Comparison of ENCODE assay signal across 31 cellular contexts in the genomic region with DNA sequence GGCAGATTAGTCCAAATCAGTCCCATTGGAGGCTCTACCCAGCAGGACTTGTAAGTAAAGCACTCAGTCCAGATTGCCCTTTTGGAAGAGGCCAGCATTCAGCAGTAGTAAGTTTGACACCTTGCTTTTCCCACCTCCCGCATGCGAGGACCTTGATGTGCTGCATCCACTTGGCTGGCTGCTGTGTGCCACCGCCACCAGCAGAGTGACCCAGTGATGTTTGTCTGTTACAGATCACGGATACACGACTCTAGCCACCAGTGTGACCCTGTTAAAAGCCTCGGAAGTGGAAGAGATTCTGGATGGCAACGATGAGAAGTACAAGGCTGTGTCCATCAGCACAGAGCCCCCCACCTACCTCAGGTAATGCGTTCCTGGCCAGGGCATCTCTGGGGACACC. TPM values are rescaled to one million over a fixed set of nuclear protein-coding genes. Genes with fewer than 3 reads are reported as not detected.
A peak's percentile ranks its signal among the peaks of the same experiment; 100 is the strongest.
DNase-seq lines count a peak whose midpoint lies in the region; ATAC-seq and TF ChIP-seq lines count a peak whose summit lies in the region.
"Had no signal": no experiment of that assay in that cellular context is flagged by ENCODE, and none has a peak within 500 bp of the region (broad histone marks: within the 10 kb centered on the region; RNA-seq: fewer than 3 reads in every experiment).

No MANE protein-coding gene starts in this region.

- 0 out of 2 replicates have a peak overlapping the region, but pooled peaks have one; percentile 14 for H3K27ac ChIP-seq in GM23338 (ENCODE audit: low read depth)
- H3K27ac ChIP-seq in IMR-90 (ENCODE audit: insufficient read depth, low read length) = no peak overlapping the region
- H3K27ac ChIP-seq in suprapubic skin = no peak overlapping the region
- H3K27ac ChIP-seq: psoas muscle, upper lobe of left lung had no signal

- H2BK120ac ChIP-seq in IMR-90 (ENCODE audit: low read depth, low read length) = no peak overlapping the region

- peak overlapping the region; percentile 26 for H2AK9ac ChIP-seq in IMR-90 (replicated peaks; ENCODE audit: low read depth, low read length, poor library complexity)

- no peak overlapping the region for H3K4ac ChIP-seq in IMR-90 (ENCODE audit: low read depth, low read length)

- H3K36me3 ChIP-seq in GM23338 (ENCODE audit: insufficient read depth) (peaks cover 26% of the 10 kb centered on the region), IMR-90 (ENCODE audit: control insufficient read depth, insufficient read depth, low read length) (peaks cover 51% of the 10 kb centered on the region), suprapubic skin (peaks cover 58% of the 10 kb centered on the region)

- H2BK5ac ChIP-seq in IMR-90 (ENCODE audit: low read depth, low read length, poor library complexity, severe bottlenecking) = no peak overlapping the region

- H4K20me1 ChIP-seq in GM23338 (replicated peaks; ENCODE audit: insufficient read depth) (peaks cover 25% of the 10 kb centered on the region), IMR-90 (ENCODE audit: insufficient read depth, low read length) (peaks cover 51% of the 10 kb centered on the region)

- POLR2A ChIA-PET in IMR-90 (lab: Charles Lee; ENCODE audit: unreplicated experiment) = no interaction called here

- no peak overlapping the region for H3K4me3 Mint-ChIP-seq in GM23338
- peak overlapping the region; percentile 39 for H3K4me3 Mint-ChIP-seq in glutamatergic neuron (ENCODE audit: unreplicated experiment)
- H3K4me3 Mint-ChIP-seq: activated CD4-positive, alpha-beta T cell treated with anti-CD3 and anti-CD28 coated beads for 36 hours; effector memory CD8-positive, alpha-beta T cell; T-helper 2 cell treated with Interferon-gamma antibody and Interleukin-4, amounts not matched to agents 5 μg/mL and 100 μg/mL, for 36 hours had no signal

- 0 out of 2 replicates have a peak, but pooled peaks cover 16% of the 10 kb centered on the region for H3F3A ChIP-seq in GM23338 (replicated peaks; ENCODE audit: low read depth)

- TF ChIP-seq EP300 in suprapubic skin (IDR thresholded peaks at IDR 0.05) = no peak

- 98% methylated on average over 4 of the region's 8 CpGs; no CpG with 5 or more reads in 1 of the 2 experiments for WGBS in IMR-90 (ENCODE audit: extremely low coverage in 2 of 2, insufficient read length in 1 of 2), 2 experiments
- WGBS in suprapubic skin = 94% methylated on average over 8 of the region's 8 CpGs

- no peak overlapping the region for H2BK15ac ChIP-seq in IMR-90 (ENCODE audit: low read depth, low read length)

- peaks cover 40 to 62% of the 10 kb centered on the region in 2 experiments for H3K79me1 ChIP-seq in IMR-90 (ENCODE audit: low read depth in 1 of 2, low read length in 2 of 2)

- H3K79me2 ChIP-seq in GM23338 (replicated peaks; ENCODE audit: insufficient read depth) = peaks cover 55% of the 10 kb centered on the region

- CTCF ChIA-PET in IMR-90 (lab: Yijun Ruan, JAX) = no interaction called here

- no peak for DNase-seq in GM23338 (ENCODE audit: low spot score)
- no peak for DNase-seq in IMR-90
- DNase-seq in glutamatergic neuron = no peak
- DNase-seq in posterior vena cava (ENCODE audit: low spot score) = peak; percentile 47
- DNase-seq in suprapubic skin (ENCODE audit: low spot score in 2 of 2) = no peak
- no peak for DNase-seq in HPDE6-E6E7 (ENCODE audit: extremely low spot score)
- DNase-seq: activated CD4-positive, alpha-beta T cell treated with anti-CD3 and anti-CD28 coated beads for 36 hours; activated effector memory CD4-positive, alpha-beta T cell treated with anti-CD3 and anti-CD28 coated beads, Interleukin-2, amount 50 U/mL, for 16 hours; C1 segment of cervical spinal cord; cortex of kidney; DMS153; effector memory CD8-positive, alpha-beta T cell; Kasumi-1; mesenchymal stem cell; NCI-H1436; NCI-H2081; NCI-H2227 treated with DMSO at 0.1 percent for 48 hours; NCI-H69; nucleus accumbens; psoas muscle; stimulated activated CD4-positive, alpha-beta T cell treated with anti-CD3 and anti-CD28 coated beads, Interleukin-12 subunit alpha, Interleukin-12 subunit beta, amount 100 ng/mL, for 4 hours; stimulated activated CD4-positive, alpha-beta T cell treated with anti-CD3 and anti-CD28 coated beads, Interleukin-4, amount 100 ng/mL, for 1 hour; upper lobe of left lung had no signal

- no peak overlapping the region for H4K91ac ChIP-seq in IMR-90 (ENCODE audit: insufficient read depth, low read depth, low read length)

- dilution Hi-C loops in IMR-90 (cut with HindIII; ENCODE audit: low sequenced_read_pairs, unreplicated experiment) = no loop called here

- TF ChIP-seq CTCF in GM23338 (conservative IDR thresholded peaks at IDR 0.05; ENCODE audit: low read depth in 2 of 2) (no peak), IMR-90 (conservative IDR thresholded peaks at IDR 0.05; ENCODE audit: low read depth, low read length) (no peak), glutamatergic neuron (IDR thresholded peaks at IDR 0.05; ENCODE audit: partially characterized antibody, unreplicated experiment) (no peak), suprapubic skin (IDR thresholded peaks at IDR 0.05) (no peak)

- in situ Hi-C loops in IMR-90 (cut with MboI; ENCODE audit: low sequenced_read_pairs) = no loop called here

- H3K14ac ChIP-seq in IMR-90 (replicated peaks; ENCODE audit: low read depth, low read length) = no peak overlapping the region

- no peak for ATAC-seq in GM23338
- no peak for ATAC-seq in IMR-90 (ENCODE audit: low read depth)
- ATAC-seq in GM21717 (IDR thresholded peaks at IDR 0.05; ENCODE audit: unreplicated experiment) = no peak
- ATAC-seq: activated CD4-positive, alpha-beta T cell treated with anti-CD3 and anti-CD28 coated beads for 36 hours; effector memory CD8-positive, alpha-beta T cell; left lobe of liver; psoas muscle; Right ventricle myocardium inferior; sciatic nerve had no signal

- TF ChIP-seq POLR2A in IMR-90 (IDR thresholded peaks at IDR 0.05; ENCODE audit: low read depth, low read length) (no peak), suprapubic skin (IDR thresholded peaks at IDR 0.05) (no peak)

- H3K36me3 Mint-ChIP-seq in GM23338 (ENCODE audit: low read depth) (peaks cover 64% of the 10 kb centered on the region), glutamatergic neuron (ENCODE audit: unreplicated experiment) (peaks cover 10% of the 10 kb centered on the region)

- H4K5ac ChIP-seq in IMR-90 (ENCODE audit: low read depth, low read length) = no peak overlapping the region

- TF ChIP-seq RAD21 in IMR-90 (IDR thresholded peaks at IDR 0.05; ENCODE audit: low read length) = no peak

- H3K4me1 ChIP-seq in GM23338 (ENCODE audit: insufficient read depth) (peaks cover 14% of the 10 kb centered on the region), IMR-90 (ENCODE audit: control insufficient read depth, insufficient read depth, low read length) (peaks cover 10% of the 10 kb centered on the region), suprapubic skin (peaks cover 43% of the 10 kb centered on the region)

- H3K27ac Mint-ChIP-seq in GM23338 (no peak overlapping the region), glutamatergic neuron (ENCODE audit: unreplicated experiment) (no peak overlapping the region)
- H3K27ac Mint-ChIP-seq: activated CD4-positive, alpha-beta T cell treated with anti-CD3 and anti-CD28 coated beads for 36 hours; effector memory CD8-positive, alpha-beta T cell; T-helper 2 cell treated with Interferon-gamma antibody and Interleukin-4, amounts not matched to agents 5 μg/mL and 100 μg/mL, for 36 hours had no signal

- H3K27me3 Mint-ChIP-seq in GM23338 (ENCODE audit: insufficient read depth, low read depth, poor library complexity) = no peaks in the 10 kb centered on the region
- H3K27me3 Mint-ChIP-seq in glutamatergic neuron (ENCODE audit: unreplicated experiment) = peaks cover 3% of the 10 kb centered on the region
- H3K27me3 Mint-ChIP-seq: activated CD4-positive, alpha-beta T cell treated with anti-CD3 and anti-CD28 coated beads for 36 hours; effector memory CD8-positive, alpha-beta T cell had no signal

- no peak overlapping the region for H2BK20ac ChIP-seq in IMR-90 (ENCODE audit: low read depth, low read length)

- H3K4me3 ChIP-seq in GM23338 (no peak overlapping the region), IMR-90 (ENCODE audit: insufficient read depth, low read depth, low read length) (no peak overlapping the region), suprapubic skin (no peak overlapping the region)
- H3K4me3 ChIP-seq: psoas muscle, upper lobe of left lung had no signal

- H3K9me2 ChIP-seq in GM23338 (ENCODE audit: insufficient read depth) = no peaks in the 10 kb centered on the region

- H3K9ac ChIP-seq in IMR-90 (ENCODE audit: low read depth, low read length) = no peak overlapping the region

- peaks cover 13% of the 10 kb centered on the region for H3K4me1 Mint-ChIP-seq in GM23338
- peaks cover 43% of the 10 kb centered on the region for H3K4me1 Mint-ChIP-seq in glutamatergic neuron (ENCODE audit: low read depth, unreplicated experiment)

- H3K9me3 ChIP-seq in IMR-90 (ENCODE audit: control insufficient read depth, insufficient read depth, low read length) (no peaks in the 10 kb centered on the region), suprapubic skin (no peaks in the 10 kb centered on the region)
- H3K9me3 ChIP-seq: psoas muscle, upper lobe of left lung had no signal

- H2AFZ ChIP-seq in GM23338 (no peak overlapping the region), IMR-90 (replicated peaks; ENCODE audit: low read length, poor library complexity) (no peak overlapping the region)

- no peak overlapping the region for H3K23ac ChIP-seq in IMR-90 (ENCODE audit: low read depth, low read length)

- intact Hi-C loops in IMR-90 (cut with micrococcal nuclease) = no loop called here
- intact Hi-C loops in posterior vena cava (cut with DNase I) = no loop called here

- no TSS peak for BruUV-seq in IMR-90 (replicated peaks; lab: Mats Ljungman, UMichigan)

- H3K9me3 Mint-ChIP-seq in GM23338 = no peaks in the 10 kb centered on the region
- peaks cover 6% of the 10 kb centered on the region for H3K9me3 Mint-ChIP-seq in glutamatergic neuron (ENCODE audit: unreplicated experiment)
- H3K9me3 Mint-ChIP-seq: effector memory CD8-positive, alpha-beta T cell; T-helper 2 cell treated with Interferon-gamma antibody and Interleukin-4, amounts not matched to agents 5 μg/mL and 100 μg/mL, for 36 hours had no signal

- H3K4me2 ChIP-seq in GM23338 = no peak overlapping the region
- H3K4me2 ChIP-seq in IMR-90 (ENCODE audit: low read depth, low read length) = no peak overlapping the region

- H4K8ac ChIP-seq in IMR-90 (ENCODE audit: low read depth in 2 of 2, low read length in 2 of 2) = no peak overlapping the region

- H3K27me3 ChIP-seq in GM23338 (ENCODE audit: insufficient read depth) (no peaks in the 10 kb centered on the region), IMR-90 (ENCODE audit: control insufficient read depth, insufficient read depth, low read length) (no peaks in the 10 kb centered on the region), suprapubic skin (no peaks in the 10 kb centered on the region)
- H3K27me3 ChIP-seq: upper lobe of left lung had no signal

- H3K56ac ChIP-seq in IMR-90 (ENCODE audit: extremely low read depth, insufficient read depth, low read length) = no peak overlapping the region

- no peak overlapping the region for H2AK5ac ChIP-seq in IMR-90 (ENCODE audit: low read depth, low read length)

- peaks cover 12% of the 10 kb centered on the region; the same call in 1 of the 2 replicates for H3K9me1 ChIP-seq in IMR-90 (ENCODE audit: insufficient read depth, low read length)

- H3K18ac ChIP-seq in IMR-90 (ENCODE audit: low read depth, low read length) = no peak overlapping the region

RNA-seq across cellular contexts. Expression of a gene that starts 6.6 kb away (rescaled TPM):
- total RNA-seq in GM23338 (2014; rRNA removed; shearing (Covaris generic)) = 115 and 132 TPM in 2 replicates
- polyA plus RNA-seq in GM23338 (2016; fragmentation: Nextera tagmentation; extraction: Ambion mirVana) = 113 and 114 TPM in 2 replicates
- 97.5 and 110 TPM in 2 replicates for total RNA-seq in IMR-90 (2012; rRNA removed)
- polyA plus RNA-seq in IMR-90 (2012; rRNA removed) = 157 and 159 TPM in 2 replicates
- polyA plus RNA-seq in IMR-90 (2012; cell fraction: cytosol; rRNA removed) = 143 and 158 TPM in 2 replicates
- 79.7 and 79.9 TPM in 2 replicates for polyA plus RNA-seq in IMR-90 (2012; cell fraction: nucleus; rRNA removed; ENCODE audit: low replicate concordance)
- 227 TPM for total RNA-seq in glutamatergic neuron (ENCODE audit: unreplicated experiment)
- total RNA-seq in posterior vena cava = 10 to 100 TPM; 42.6 to 45.8 TPM
- total RNA-seq in suprapubic skin = 10 to 100 TPM; 54.2 to 73.9 (median 61.3) TPM

RNA-seq across cellular contexts. Expression of a gene that starts 20.7 kb away (rescaled TPM):
- total RNA-seq in GM23338 (2014; rRNA removed; shearing (Covaris generic)) = 12.1 and 17.4 TPM in 2 replicates
- polyA plus RNA-seq in GM23338 (2016; fragmentation: Nextera tagmentation; extraction: Ambion mirVana) = 4.9 and 5.3 TPM in 2 replicates
- total RNA-seq in IMR-90 (2012; rRNA removed) = 1.4 and 2.2 TPM in 2 replicates
- polyA plus RNA-seq in IMR-90 (2012; rRNA removed) = 5.9 and 6.0 TPM in 2 replicates
- polyA plus RNA-seq in IMR-90 (2012; cell fraction: cytosol; rRNA removed) = 6.5 and 10.3 TPM in 2 replicates
- polyA plus RNA-seq in IMR-90 (2012; cell fraction: nucleus; rRNA removed; ENCODE audit: low replicate concordance) = 5.3 and 10.6 TPM in 2 replicates
- total RNA-seq in glutamatergic neuron (ENCODE audit: unreplicated experiment) = 28.8 TPM
- 1 to 10 TPM; 2.8 to 5.8 TPM for total RNA-seq in posterior vena cava
- 1 to 10 TPM in 2 of 4 donors, under 1 TPM in 1, not detected in 1; 0.60 to 3.9 (median 2.1) TPM for total RNA-seq in suprapubic skin

RNA-seq across cellular contexts. Expression of a gene that starts 25.6 kb away (rescaled TPM):
- 1.2 and 11.4 TPM in 2 replicates for total RNA-seq in GM23338 (2014; rRNA removed; shearing (Covaris generic))
- 101 and 113 TPM in 2 replicates for polyA plus RNA-seq in GM23338 (2016; fragmentation: Nextera tagmentation; extraction: Ambion mirVana)
- 1.4 and 2.2 TPM in 2 replicates for total RNA-seq in IMR-90 (2012; rRNA removed)
- 10.8 and 11.2 TPM in 2 replicates for polyA plus RNA-seq in IMR-90 (2012; rRNA removed)
- polyA plus RNA-seq in IMR-90 (2012; cell fraction: cytosol; rRNA removed) = 3.3 and 4.8 TPM in 2 replicates
- polyA plus RNA-seq in IMR-90 (2012; cell fraction: nucleus; rRNA removed; ENCODE audit: low replicate concordance) = 1.6 and 4.7 TPM in 2 replicates
- 35.9 TPM for total RNA-seq in glutamatergic neuron (ENCODE audit: unreplicated experiment)
- total RNA-seq in posterior vena cava = 10 to 100 TPM; 59.0 to 68.7 TPM
- 10 to 100 TPM; 26.7 to 46.4 (median 32.2) TPM for total RNA-seq in suprapubic skin

RNA-seq across cellular contexts. Expression of a gene that starts 30.5 kb away (rescaled TPM):
- 3.6 and 5.7 TPM in 2 replicates for total RNA-seq in GM23338 (2014; rRNA removed; shearing (Covaris generic))
- polyA plus RNA-seq in GM23338 (2016; fragmentation: Nextera tagmentation; extraction: Ambion mirVana) = 9.3 and 10.1 TPM in 2 replicates
- 1.7 and 2.3 TPM in 2 replicates for total RNA-seq in IMR-90 (2012; rRNA removed)
- 3.1 and 3.5 TPM in 2 replicates for polyA plus RNA-seq in IMR-90 (2012; rRNA removed)
- 4.2 and 4.6 TPM in 2 replicates for polyA plus RNA-seq in IMR-90 (2012; cell fraction: cytosol; rRNA removed)
- polyA plus RNA-seq in IMR-90 (2012; cell fraction: nucleus; rRNA removed; ENCODE audit: low replicate concordance) = 7.1 and 11.0 TPM in 2 replicates
- not detected for total RNA-seq in glutamatergic neuron (ENCODE audit: unreplicated experiment)
- not detected for total RNA-seq in posterior vena cava
- total RNA-seq in suprapubic skin = not detected
- total RNA-seq: cardiac septum, left lobe of liver, Right ventricle myocardium inferior, subcutaneous adipose tissue had no signal

RNA-seq across cellular contexts. Expression of a gene that starts 39.1 kb away (rescaled TPM):
- total RNA-seq in GM23338 (2014; rRNA removed; shearing (Covaris generic)) = not detected in 2 replicates
- polyA plus RNA-seq in GM23338 (2016; fragmentation: Nextera tagmentation; extraction: Ambion mirVana) (1.1 and 2.1 TPM in 2 replicates), IMR-90 (2012; rRNA removed) (not detected in 2 replicates)
- total RNA-seq in IMR-90 (2012; rRNA removed) (not detected in 2 replicates), glutamatergic neuron (ENCODE audit: unreplicated experiment) (not detected), posterior vena cava (under 1 TPM in 1 of 2 donors, not detected in 1; 0.43 TPM), suprapubic skin (not detected)
- not detected in 2 replicates for polyA plus RNA-seq in IMR-90 (2012; cell fraction: cytosol; rRNA removed)
- polyA plus RNA-seq in IMR-90 (2012; cell fraction: nucleus; rRNA removed; ENCODE audit: low replicate concordance) = not detected in 2 replicates
- total RNA-seq: activated CD8-positive, alpha-beta memory T cell treated with anti-CD3 and anti-CD28 coated beads for 36 hours; sciatic nerve had no signal
